In genomic region chr9:22645893-22646292, GRCh38 we compare ENCODE assay signal across 1 cellular context.
TF ChIP-seq lines count a peak whose summit lies in the region.

No MANE protein-coding gene starts in this region.

TF ChIP-seq in IMR-90, 13 proteins besides CTCF, POLR2A, EP300 and RAD21:
- TF ChIP-seq MAZ (IDR thresholded peaks at IDR 0.05; ENCODE audit: borderline replicate concordance, low read depth, low read length) (no peak), CEBPB (IDR thresholded peaks at IDR 0.05; ENCODE audit: low read depth, low read length) (no peak), MXI1 (IDR thresholded peaks at IDR 0.05; ENCODE audit: borderline replicate concordance, low read depth, low read length) (no peak), ELK1 (IDR thresholded peaks at IDR 0.05; ENCODE audit: borderline replicate concordance, low read depth, low read length) (no peak), RFX5 (IDR thresholded peaks at IDR 0.05; ENCODE audit: low read depth, low read length) (no peak), NFE2L2 (IDR thresholded peaks at IDR 0.05; ENCODE audit: low read depth, low read length) (no peak), CHD1 (IDR thresholded peaks at IDR 0.05; ENCODE audit: low read depth, low read length) (no peak), BHLHE40 (IDR thresholded peaks at IDR 0.05; ENCODE audit: low read depth, low read length) (no peak), RCOR1 (IDR thresholded peaks at IDR 0.05; ENCODE audit: insufficient replicate concordance, low read length) (no peak), USF2 (IDR thresholded peaks at IDR 0.05; ENCODE audit: low read depth, low read length) (no peak), FOS (IDR thresholded peaks at IDR 0.05; ENCODE audit: low read depth, low read length) (no peak), MAFK (IDR thresholded peaks at IDR 0.05; ENCODE audit: low read depth, low read length) (no peak), SMC3 (IDR thresholded peaks at IDR 0.05; ENCODE audit: low read depth, low read length) (no peak)
